ENCODE assay signal across 8 cellular contexts in the genomic region with DNA sequence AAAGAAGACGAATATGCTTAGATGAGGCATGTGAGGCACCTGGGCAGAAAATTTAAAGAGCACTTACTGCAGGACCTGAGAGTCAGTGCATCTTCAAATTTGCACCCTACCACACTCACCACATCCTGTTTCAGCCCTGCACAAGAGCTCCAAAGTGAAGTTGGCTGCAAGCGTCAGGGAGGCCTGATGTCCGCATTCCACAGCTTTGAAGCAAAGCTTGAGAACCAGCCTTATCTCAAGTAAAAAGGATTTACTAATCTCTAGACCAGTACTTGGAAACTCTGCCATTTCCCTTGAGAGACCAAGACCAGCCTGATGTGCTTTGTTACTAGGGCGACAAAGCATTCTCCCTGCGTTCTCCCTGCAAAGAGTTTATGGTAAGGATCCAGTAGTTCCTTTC. TPM values are rescaled to one million over a fixed set of nuclear protein-coding genes. Genes with fewer than 3 reads are reported as not detected.
DNase-seq lines count a peak whose midpoint lies in the region; ATAC-seq, FAIRE-seq and TF ChIP-seq lines count a peak whose summit lies in the region.

No MANE protein-coding gene starts in this region.

- ATAC-seq in CD8-positive, alpha-beta T cell: no peak
- ATAC-seq in GM21515 (IDR thresholded peaks at IDR 0.05; ENCODE audit: unreplicated experiment) (peak; percentile 53), sciatic nerve (no peak)

- intact Hi-C loops in CD8-positive, alpha-beta T cell (cut with DNase I, micrococcal nuclease): loop anchor here in 1 of 2 experiments (1.0 kb wide), 1 partner anchor 77 kb away; no protein-coding TSS in a partner anchor
- intact Hi-C loops in sciatic nerve (cut with DNase I): no loop called here
- intact Hi-C loops in thyroid gland (cut with DNase I): no loop called here

- H3K27me3 Mint-ChIP-seq in CD8-positive, alpha-beta T cell (ENCODE audit: low read depth): no peaks in the 10 kb centered on the region
- H3K27me3 Mint-ChIP-seq in astrocyte (ENCODE audit: low read depth, unreplicated experiment): no peaks in the 10 kb centered on the region

- no peak overlapping the region for H2AFZ ChIP-seq in astrocyte (ENCODE audit: low read depth, low read length)

- H3K9me3 Mint-ChIP-seq in CD8-positive, alpha-beta T cell: no peaks in the 10 kb centered on the region
- H3K9me3 Mint-ChIP-seq in astrocyte (ENCODE audit: unreplicated experiment): peaks cover 1% of the 10 kb centered on the region

- H3K27ac Mint-ChIP-seq in CD8-positive, alpha-beta T cell: peak overlapping the region; percentile 93
- peak overlapping the region; percentile 41 for H3K27ac Mint-ChIP-seq in astrocyte (ENCODE audit: unreplicated experiment)

- H3K9ac ChIP-seq in astrocyte (ENCODE audit: low read length): no peak overlapping the region

- TF ChIP-seq CTCF in CD8-positive, alpha-beta T cell (IDR thresholded peaks at IDR 0.05): no peak
- no peak for TF ChIP-seq CTCF in NB4 (IDR thresholded peaks at IDR 0.05; ENCODE audit: low read depth, low read length)
- TF ChIP-seq CTCF in astrocyte (IDR thresholded peaks at IDR 0.05; ENCODE audit: insufficient read depth, low read depth, low read length): no peak
- no peak for TF ChIP-seq CTCF in thyroid gland (IDR thresholded peaks at IDR 0.05)

- H3K36me3 ChIP-seq in CD8-positive, alpha-beta T cell (ENCODE audit: insufficient read depth, low read length): no peaks in the 10 kb centered on the region
- H3K36me3 ChIP-seq in astrocyte (ENCODE audit: insufficient read depth, low read length) (no peaks in the 10 kb centered on the region), small intestine (ENCODE audit: control insufficient read depth in 2 of 2, insufficient read depth in 2 of 2, low read length in 2 of 2) (no peaks in the 10 kb centered on the region), thyroid gland (no peaks in the 10 kb centered on the region)

- no peaks in the 10 kb centered on the region for H3K27me3 ChIP-seq in CD8-positive, alpha-beta T cell (ENCODE audit: insufficient read depth, low read length)
- H3K27me3 ChIP-seq in astrocyte (ENCODE audit: insufficient read depth, low read length) (no peaks in the 10 kb centered on the region), small intestine (ENCODE audit: control insufficient read depth in 2 of 2, insufficient read depth in 2 of 2, low read length in 2 of 2) (no peaks in the 10 kb centered on the region), thyroid gland (no peaks in the 10 kb centered on the region)

- H3K27ac ChIP-seq in CD8-positive, alpha-beta T cell (ENCODE audit: low read depth, low read length): peak overlapping the region; percentile 60
- H3K27ac ChIP-seq in astrocyte (ENCODE audit: low read depth, low read length): peak overlapping the region; percentile 21
- peak overlapping the region in 1 of 2 donors; percentile 81 for H3K27ac ChIP-seq in small intestine (ENCODE audit: low read depth in 1 of 2, low read length in 1 of 2)
- no peak overlapping the region for H3K27ac ChIP-seq in thyroid gland

- peak overlapping the region; percentile 49 for H3K4me3 Mint-ChIP-seq in CD8-positive, alpha-beta T cell
- H3K4me3 Mint-ChIP-seq in astrocyte (ENCODE audit: unreplicated experiment): no peak overlapping the region

- FAIRE-seq in astrocyte (lab: Jason Lieb, UNC) (no peak), small intestine (lab: Jason Lieb, UNC) (no peak)

- DNase-seq in CD8-positive, alpha-beta T cell: peak in 6 of 7 experiments; percentile 19 to 75 (median 45)
- DNase-seq in NB4 (ENCODE audit: low read depth) (peak; percentile 68), astrocyte (ENCODE audit: low read depth) (peak; percentile 86), small intestine (peak; percentile 53), sciatic nerve (ENCODE audit: low spot score) (no peak), thyroid gland (no peak), NCI-H1694 treated with DMSO at 0.1 percent for 48 hours (lab: John Stamatoyannopoulos, UW) (no peak)

- peaks cover 17% of the 10 kb centered on the region for H3K79me2 ChIP-seq in astrocyte (ENCODE audit: insufficient read depth, low read length)

- CTCF ChIA-PET in CD8-positive, alpha-beta T cell (lab: Charles Lee): interaction anchor here (1.2 to 8.5 kb wide), 5 partner anchors 16 to 77 kb away, joined by 3 to 94 read pairs (median 84); partner anchors contain the start of genes ANKAR and SLC40A1

- no peak overlapping the region for H3K4me2 ChIP-seq in astrocyte (ENCODE audit: low read length)

- peak overlapping the region; percentile 44 for H3K4me3 ChIP-seq in CD8-positive, alpha-beta T cell (ENCODE audit: low read depth, low read length)
- H3K4me3 ChIP-seq in NB4 (ENCODE audit: low read depth, low read length) (no peak overlapping the region), astrocyte (ENCODE audit: insufficient read depth, low read depth, low read length) (no peak overlapping the region), small intestine (ENCODE audit: low read depth in 1 of 2, low read length in 2 of 2) (no peak overlapping the region), thyroid gland (replicated peaks in 1 of 3) (no peak overlapping the region)

- peaks cover 7% of the 10 kb centered on the region for H4K20me1 ChIP-seq in astrocyte (ENCODE audit: insufficient read depth, low read length)

- no peaks in the 10 kb centered on the region for H3K36me3 Mint-ChIP-seq in CD8-positive, alpha-beta T cell
- H3K36me3 Mint-ChIP-seq in astrocyte (ENCODE audit: low read depth, unreplicated experiment): no peaks in the 10 kb centered on the region

- H3K4me1 Mint-ChIP-seq in CD8-positive, alpha-beta T cell (ENCODE audit: low read depth): peaks cover 38% of the 10 kb centered on the region
- peaks cover 4% of the 10 kb centered on the region for H3K4me1 Mint-ChIP-seq in astrocyte (ENCODE audit: low read depth, unreplicated experiment)

- POLR2A ChIA-PET in CD8-positive, alpha-beta T cell (lab: Charles Lee): interaction anchor here (0.6 to 3.0 kb wide), 12 partner anchors 8 to 217 kb away, joined by 3 to 18 read pairs (median 4); partner anchors contain the start of genes ORMDL1, OSGEPL1, PMS1 and SLC40A1

- peaks cover 37% of the 10 kb centered on the region for H3K4me1 ChIP-seq in CD8-positive, alpha-beta T cell (ENCODE audit: insufficient read depth, low read length)
- H3K4me1 ChIP-seq in astrocyte (ENCODE audit: insufficient read depth, low read length) (peaks cover 10% of the 10 kb centered on the region), small intestine (ENCODE audit: control insufficient read depth in 2 of 2, insufficient read depth in 1 of 2, low read depth in 1 of 2, low read length in 1 of 2) (peaks cover 2 to 6% of the 10 kb centered on the region in 2 donors), thyroid gland (peaks cover 7 to 20% of the 10 kb centered on the region in 2 donors)

- TF ChIP-seq POLR2A in NB4 (IDR thresholded peaks at IDR 0.05; ENCODE audit: extremely low read depth, insufficient read length) (no peak), thyroid gland (IDR thresholded peaks at IDR 0.05) (no peak)

- WGBS in small intestine, 3 donors: 54 to 70% (median 63%) methylated on average over 5 of the region's 5 CpGs
- WGBS in thyroid gland, 2 donors: 49 to 57% methylated on average over 5 of the region's 5 CpGs

- H3K9me3 ChIP-seq in CD8-positive, alpha-beta T cell (ENCODE audit: low read length): no peaks in the 10 kb centered on the region
- H3K9me3 ChIP-seq in astrocyte (ENCODE audit: insufficient read depth, low read depth, low read length) (no peaks in the 10 kb centered on the region), small intestine (ENCODE audit: control insufficient read depth, low read depth) (no peaks in the 10 kb centered on the region), thyroid gland (no peaks in the 10 kb centered on the region)

RNA-seq across cellular contexts. Expression of gene ASNSD1, which starts 3.4 kb away (rescaled TPM):
- 10 to 100 TPM; 62.7 to 69.4 TPM for total RNA-seq in CD8-positive, alpha-beta T cell
- total RNA-seq in astrocyte (31.7 and 32.8 TPM in 2 replicates), sciatic nerve (40.3 TPM), thyroid gland (10 to 100 TPM; 42.0 to 80.9 (median 49.3) TPM)
- polyA plus RNA-seq in small intestine: 10 to 100 TPM; 27.5 to 38.2 (median 32.4) TPM

RNA-seq across cellular contexts. Expression of gene ANKAR, which starts 16.6 kb away (rescaled TPM):
- total RNA-seq in CD8-positive, alpha-beta T cell: 1 to 10 TPM; 7.3 to 9.2 TPM
- total RNA-seq in astrocyte (3.1 and 3.6 TPM in 2 replicates), sciatic nerve (30.3 TPM), thyroid gland (10 to 100 TPM; 14.1 to 40.2 (median 24.2) TPM)
- 1 to 10 TPM in 1 of 3 donors, under 1 TPM in 2; 0.45 to 1.5 (median 0.81) TPM for polyA plus RNA-seq in small intestine

Comparison
In these comparisons a context has a peak if more than half of its experiments do, and no peak if none do; other contexts are left out.
1. DNase-seq: peak in CD8-positive, alpha-beta T cell (6 of 7), NB4 (single experiment), astrocyte (single experiment) and small intestine (single experiment); none in sciatic nerve (single experiment), thyroid gland (0 of 2) and NCI-H1694 treated with DMSO at 0.1 percent for 48 hours (single experiment).
2. H3K27ac ChIP-seq: peak in CD8-positive, alpha-beta T cell (single experiment) and astrocyte (single experiment); none in thyroid gland (0 of 3).